Comparison of ENCODE assay signal across 8 cellular contexts in genomic region chrX:134797390-134797700, GRCh38. TPM values are rescaled to one million over a fixed set of nuclear protein-coding genes. Genes with fewer than 3 reads are reported as not detected.
DNase-seq lines count a peak whose midpoint lies in the region; ATAC-seq, FAIRE-seq and TF ChIP-seq lines count a peak whose summit lies in the region.

No MANE protein-coding gene starts in this region.

- H3K9me3 Mint-ChIP-seq in natural killer cell: no peaks in the 10 kb centered on the region

- no peak for TF ChIP-seq POLR2A in IMR-90 (IDR thresholded peaks at IDR 0.05; ENCODE audit: low read depth, low read length)

- H2AK5ac ChIP-seq in IMR-90 (ENCODE audit: low read depth, low read length): no peak overlapping the region

- H4K5ac ChIP-seq in IMR-90 (ENCODE audit: low read depth, low read length): no peak overlapping the region

- WGBS in IMR-90 (ENCODE audit: extremely low coverage in 2 of 2, insufficient read length in 1 of 2), 2 experiments: 44% methylated on average over 3 of the region's 7 CpGs; no CpG with 5 or more reads in 1 of the 2 experiments

- H3K27me3 Mint-ChIP-seq in natural killer cell (ENCODE audit: low read depth in 2 of 2): no peaks in the 10 kb centered on the region

- peak overlapping the region; percentile 81 to 90 for H3K27ac Mint-ChIP-seq in natural killer cell

- no peak overlapping the region for H4K91ac ChIP-seq in IMR-90 (ENCODE audit: insufficient read depth, low read depth, low read length)

- peaks cover 7% of the 10 kb centered on the region for H3K9me1 ChIP-seq in IMR-90 (ENCODE audit: insufficient read depth, low read length)

- H3K23ac ChIP-seq in IMR-90 (ENCODE audit: low read depth, low read length): no peak overlapping the region; the same call in 1 of the 2 replicates

- H2BK5ac ChIP-seq in IMR-90 (ENCODE audit: low read depth, low read length, poor library complexity, severe bottlenecking): no peak overlapping the region

- peaks cover 4 to 13% of the 10 kb centered on the region in 2 experiments; a peak in 3 of 4 replicates for H3K79me1 ChIP-seq in IMR-90 (ENCODE audit: low read depth in 1 of 2, low read length in 2 of 2)

- FAIRE-seq in D721Med (lab: Jason Lieb, UNC): no peak

- CTCF ChIA-PET in IMR-90 (lab: Yijun Ruan, JAX): no interaction called here

- no peak overlapping the region for H2BK20ac ChIP-seq in IMR-90 (ENCODE audit: low read depth, low read length)

- DNase-seq in BE2C: no peak
- DNase-seq in IMR-90: no peak
- no peak for DNase-seq in choroid plexus epithelial cell (ENCODE audit: low read depth)
- DNase-seq in natural killer cell: no peak
- no peak for DNase-seq in D721Med (ENCODE audit: insufficient read length, low spot score)
- DNase-seq in NCI-H1092 (lab: John Stamatoyannopoulos, UW): no peak

- H3K4me3 Mint-ChIP-seq in natural killer cell: peak overlapping the region; percentile 98

- no peak for TF ChIP-seq RAD21 in IMR-90 (IDR thresholded peaks at IDR 0.05; ENCODE audit: low read length)

- no TSS peak for BruUV-seq in IMR-90 (replicated peaks; lab: Mats Ljungman, UMichigan)

- POLR2A ChIA-PET in IMR-90 (lab: Charles Lee; ENCODE audit: unreplicated experiment): no interaction called here

- no peak overlapping the region for H2BK15ac ChIP-seq in IMR-90 (ENCODE audit: low read depth, low read length)

- H2AFZ ChIP-seq in IMR-90 (replicated peaks; ENCODE audit: low read length, poor library complexity): peak overlapping the region; percentile 77

- peaks cover 12 to 18% of the 10 kb centered on the region in 2 donors for H3K4me1 Mint-ChIP-seq in natural killer cell

- intact Hi-C loops in IMR-90 (cut with micrococcal nuclease): no loop called here
- intact Hi-C loops in natural killer cell (cut with micrococcal nuclease): no loop called here

- peaks cover 11% of the 10 kb centered on the region for H4K20me1 ChIP-seq in IMR-90 (ENCODE audit: insufficient read depth, low read length)

- no peak overlapping the region for H3K27ac ChIP-seq in IMR-90 (ENCODE audit: insufficient read depth, low read length)

- H2BK120ac ChIP-seq in IMR-90 (ENCODE audit: low read depth, low read length): no peak overlapping the region

- peak overlapping the region; percentile 43; the same call in 1 of the 2 replicates for H3K4ac ChIP-seq in IMR-90 (ENCODE audit: low read depth, low read length)

- H3K27me3 ChIP-seq in BE2C: no peaks in the 10 kb centered on the region
- no peaks in the 10 kb centered on the region for H3K27me3 ChIP-seq in IMR-90 (ENCODE audit: control insufficient read depth, insufficient read depth, low read length)

- dilution Hi-C loops in IMR-90 (cut with HindIII; ENCODE audit: low sequenced_read_pairs, unreplicated experiment): no loop called here

- 0 out of 2 replicates have a peak overlapping the region, but pooled peaks have one; percentile 34 for H3K14ac ChIP-seq in IMR-90 (replicated peaks; ENCODE audit: low read depth, low read length)

- no peaks in the 10 kb centered on the region for H3K9me3 ChIP-seq in BE2C
- H3K9me3 ChIP-seq in IMR-90 (ENCODE audit: control insufficient read depth, insufficient read depth, low read length): no peaks in the 10 kb centered on the region

- ATAC-seq in IMR-90 (ENCODE audit: low read depth): no peak
- ATAC-seq in natural killer cell: no peak
- no peak for ATAC-seq in HG02938 (IDR thresholded peaks at IDR 0.05; ENCODE audit: unreplicated experiment)
- ATAC-seq in GM19035 (IDR thresholded peaks at IDR 0.05; ENCODE audit: unreplicated experiment): no peak

- H3K4me2 ChIP-seq in IMR-90 (ENCODE audit: low read depth, low read length): peak overlapping the region; percentile 78

- in situ Hi-C loops in IMR-90 (cut with MboI; ENCODE audit: low sequenced_read_pairs): no loop called here

- TF ChIP-seq CTCF in BE2C (IDR thresholded peaks at IDR 0.05; ENCODE audit: low read depth, low read length) (no peak), IMR-90 (conservative IDR thresholded peaks at IDR 0.05; ENCODE audit: low read depth, low read length) (no peak), choroid plexus epithelial cell (conservative IDR thresholded peaks at IDR 0.05; ENCODE audit: low read depth, low read length) (no peak), natural killer cell (IDR thresholded peaks at IDR 0.05) (no peak), D721Med (IDR thresholded peaks at IDR 0.05; ENCODE audit: insufficient read depth, missing control alignments) (no peak)

- peak overlapping the region; percentile 65; the same call in 1 of the 2 replicates for H3K56ac ChIP-seq in IMR-90 (ENCODE audit: extremely low read depth, insufficient read depth, low read length)

- H3K9ac ChIP-seq in IMR-90 (ENCODE audit: low read depth, low read length): no peak overlapping the region; the same call in 1 of the 2 replicates

- H3K36me3 Mint-ChIP-seq in natural killer cell: no peaks in the 10 kb centered on the region

- H3K4me1 ChIP-seq in BE2C: no peaks in the 10 kb centered on the region; the same call in 1 of the 2 replicates
- peaks cover 7% of the 10 kb centered on the region for H3K4me1 ChIP-seq in IMR-90 (ENCODE audit: control insufficient read depth, insufficient read depth, low read length)

- H2AK9ac ChIP-seq in IMR-90 (replicated peaks; ENCODE audit: low read depth, low read length, poor library complexity): no peak overlapping the region

- peak overlapping the region; percentile 77 for H3K4me3 ChIP-seq in BE2C (ENCODE audit: low read depth, low read length)
- H3K4me3 ChIP-seq in IMR-90 (ENCODE audit: insufficient read depth, low read depth, low read length): peak overlapping the region; percentile 28; the same call in 1 of the 2 replicates
- peak overlapping the region; percentile 35 for H3K4me3 ChIP-seq in choroid plexus epithelial cell (ENCODE audit: low read depth, low read length)

- peaks cover 3% of the 10 kb centered on the region; the same call in 1 of the 2 replicates for H3K36me3 ChIP-seq in BE2C
- H3K36me3 ChIP-seq in IMR-90 (ENCODE audit: control insufficient read depth, insufficient read depth, low read length): no peaks in the 10 kb centered on the region; the same call in 1 of the 2 replicates

- H3K18ac ChIP-seq in IMR-90 (ENCODE audit: low read depth, low read length): no peak overlapping the region

- peak overlapping the region; percentile 6 to 97; a peak in 2 of 4 replicates for H4K8ac ChIP-seq in IMR-90 (ENCODE audit: low read depth in 2 of 2, low read length in 2 of 2)

TF ChIP-seq in IMR-90, 13 proteins besides CTCF, POLR2A, EP300 and RAD21:
- no peak for TF ChIP-seq RFX5 (IDR thresholded peaks at IDR 0.05; ENCODE audit: low read depth, low read length)
- no peak for TF ChIP-seq MAZ (IDR thresholded peaks at IDR 0.05; ENCODE audit: borderline replicate concordance, low read depth, low read length)
- no peak for TF ChIP-seq BHLHE40 (IDR thresholded peaks at IDR 0.05; ENCODE audit: low read depth, low read length)
- no peak for TF ChIP-seq CHD1 (IDR thresholded peaks at IDR 0.05; ENCODE audit: low read depth, low read length)
- no peak for TF ChIP-seq MXI1 (IDR thresholded peaks at IDR 0.05; ENCODE audit: borderline replicate concordance, low read depth, low read length)
- no peak for TF ChIP-seq USF2 (IDR thresholded peaks at IDR 0.05; ENCODE audit: low read depth, low read length)
- no peak for TF ChIP-seq FOS (IDR thresholded peaks at IDR 0.05; ENCODE audit: low read depth, low read length)
- TF ChIP-seq MAFK (IDR thresholded peaks at IDR 0.05; ENCODE audit: low read depth, low read length): no peak
- TF ChIP-seq RCOR1 (IDR thresholded peaks at IDR 0.05; ENCODE audit: insufficient replicate concordance, low read length): no peak
- no peak for TF ChIP-seq CEBPB (IDR thresholded peaks at IDR 0.05; ENCODE audit: low read depth, low read length)
- TF ChIP-seq ELK1 (IDR thresholded peaks at IDR 0.05; ENCODE audit: borderline replicate concordance, low read depth, low read length): no peak
- no peak for TF ChIP-seq SMC3 (IDR thresholded peaks at IDR 0.05; ENCODE audit: low read depth, low read length)
- no peak for TF ChIP-seq NFE2L2 (IDR thresholded peaks at IDR 0.05; ENCODE audit: low read depth, low read length)

RNA-seq across cellular contexts. Expression of gene PABIR2, which starts 0.3 kb away (rescaled TPM):
- 8.6 TPM for polyA plus RNA-seq in BE2C (2012; ENCODE audit: insufficient read depth, insufficient read length, low read depth)
- total RNA-seq in IMR-90 (2012; rRNA removed) (11.4 and 14.9 TPM in 2 replicates), natural killer cell (10 to 100 TPM; 46.8 to 56.7 (median 55.0) TPM)
- 19.6 and 27.9 TPM in 2 replicates for polyA plus RNA-seq in IMR-90 (2012; rRNA removed)
- 3.8 and 5.3 TPM in 2 replicates for polyA plus RNA-seq in IMR-90 (2012; cell fraction: cytosol; rRNA removed)
- 14.1 and 107 TPM in 2 replicates for polyA plus RNA-seq in IMR-90 (2012; cell fraction: nucleus; rRNA removed; ENCODE audit: low replicate concordance)
